8 cellular contexts compared by ENCODE assay signal in genomic region chr1:60970081-60970509, GRCh38.
DNase-seq lines count a peak whose midpoint lies in the region; ATAC-seq and TF ChIP-seq lines count a peak whose summit lies in the region.
"Had no signal": no experiment of that assay in that cellular context is flagged by ENCODE, and none has a peak within 500 bp of the region (broad histone marks: within the 10 kb centered on the region; RNA-seq: fewer than 3 reads in every experiment).

No MANE protein-coding gene starts in this region.

- H3K4me3 ChIP-seq in adrenal gland (no peak overlapping the region), thyroid gland (replicated peaks in 1 of 3) (no peak overlapping the region)

- H3K4me3 Mint-ChIP-seq in activated T-helper 1 cell treated with anti-CD3 and anti-CD28 coated beads, Interleukin-12 subunit alpha, Interleukin-12 subunit beta, Interleukin-2, Interleukin-4 antibody, amounts not matched to agents 30 ng/mL and 10 ng/mL and 1 ng/mL, durations not matched to agents 14 hours and 24 hours and 36 hours, result no peak overlapping the region
- H3K4me3 Mint-ChIP-seq: IgD-negative memory B cell had no signal

- H3K9me3 ChIP-seq in adrenal gland (replicated peaks in 1 of 3) (peaks cover 0 to 6% (median 0%) of the 10 kb centered on the region in 3 donors), thyroid gland (no peaks in the 10 kb centered on the region)

- DNase-seq in NAMALWA (ENCODE audit: low spot score) (peak; percentile 50), adrenal gland (no peak), iPS DF 19.7 (ENCODE audit: low read depth, low spot score) (peak; percentile 12), thyroid gland (peak; percentile 42 to 51), DMS53 treated with DMSO at 0.1 percent for 48 hours (lab: John Stamatoyannopoulos, UW; ENCODE audit: unreplicated experiment) (no peak)
- no peak for DNase-seq in activated T-helper 1 cell treated with anti-CD3 and anti-CD28 coated beads, Interleukin-12 subunit alpha, Interleukin-12 subunit beta, Interleukin-2, Interleukin-4 antibody, amounts not matched to agents 30 ng/mL and 10 ng/mL and 1 ng/mL, durations not matched to agents 14 hours and 24 hours and 36 hours (ENCODE audit: low spot score)

- no peaks in the 10 kb centered on the region for H3K27me3 Mint-ChIP-seq in activated T-helper 1 cell treated with anti-CD3 and anti-CD28 coated beads, Interleukin-12 subunit alpha, Interleukin-12 subunit beta, Interleukin-2, Interleukin-4 antibody, amounts not matched to agents 30 ng/mL and 10 ng/mL and 1 ng/mL, durations not matched to agents 14 hours and 24 hours and 36 hours (ENCODE audit: insufficient read depth)
- H3K27me3 Mint-ChIP-seq: IgD-negative memory B cell had no signal

- intact Hi-C loops in adrenal gland (cut with DNase I) (no loop called here), thyroid gland (cut with DNase I) (no loop called here)
- intact Hi-C loops in activated T-helper 1 cell treated with anti-CD3 and anti-CD28 coated beads, Interleukin-12 subunit alpha, Interleukin-12 subunit beta, Interleukin-2, Interleukin-4 antibody, amounts not matched to agents 30 ng/mL and 10 ng/mL and 1 ng/mL, durations not matched to agents 14 hours and 24 hours and 36 hours (cut with micrococcal nuclease), result no loop called here

- TF ChIP-seq CTCF in adrenal gland (IDR thresholded peaks at IDR 0.05) (peak in 5 of 6 experiments; percentile 33 to 63 (median 49)), thyroid gland (IDR thresholded peaks at IDR 0.05) (peak in 3 of 6 experiments; percentile 13 to 34 (median 32))

- H3K27me3 ChIP-seq in adrenal gland, result no peaks in the 10 kb centered on the region
- H3K27me3 ChIP-seq in thyroid gland, result no peaks in the 10 kb centered on the region

- no peaks in the 10 kb centered on the region for H3K4me1 Mint-ChIP-seq in activated T-helper 1 cell treated with anti-CD3 and anti-CD28 coated beads, Interleukin-12 subunit alpha, Interleukin-12 subunit beta, Interleukin-2, Interleukin-4 antibody, amounts not matched to agents 30 ng/mL and 10 ng/mL and 1 ng/mL, durations not matched to agents 14 hours and 24 hours and 36 hours (ENCODE audit: low read depth)
- H3K4me1 Mint-ChIP-seq: IgD-negative memory B cell had no signal

- H3K27ac Mint-ChIP-seq in activated T-helper 1 cell treated with anti-CD3 and anti-CD28 coated beads, Interleukin-12 subunit alpha, Interleukin-12 subunit beta, Interleukin-2, Interleukin-4 antibody, amounts not matched to agents 30 ng/mL and 10 ng/mL and 1 ng/mL, durations not matched to agents 14 hours and 24 hours and 36 hours, result no peak overlapping the region
- H3K27ac Mint-ChIP-seq: IgD-negative memory B cell had no signal

- peaks cover 16% of the 10 kb centered on the region for H3K9me3 Mint-ChIP-seq in activated T-helper 1 cell treated with anti-CD3 and anti-CD28 coated beads, Interleukin-12 subunit alpha, Interleukin-12 subunit beta, Interleukin-2, Interleukin-4 antibody, amounts not matched to agents 30 ng/mL and 10 ng/mL and 1 ng/mL, durations not matched to agents 14 hours and 24 hours and 36 hours

- 24 to 44% (median 34%) methylated on average over 7 of the region's 7 CpGs for WGBS in adrenal gland, 4 donors
- WGBS in thyroid gland, 2 donors, result 13 to 16% methylated on average over 7 of the region's 7 CpGs

- H3K36me3 ChIP-seq in adrenal gland (replicated peaks in 1 of 2) (no peaks in the 10 kb centered on the region), thyroid gland (no peaks in the 10 kb centered on the region)

- H3K36me3 Mint-ChIP-seq in activated T-helper 1 cell treated with anti-CD3 and anti-CD28 coated beads, Interleukin-12 subunit alpha, Interleukin-12 subunit beta, Interleukin-2, Interleukin-4 antibody, amounts not matched to agents 30 ng/mL and 10 ng/mL and 1 ng/mL, durations not matched to agents 14 hours and 24 hours and 36 hours (ENCODE audit: low read depth), result no peaks in the 10 kb centered on the region

- TF ChIP-seq POLR2A in adrenal gland (IDR thresholded peaks at IDR 0.05), result no peak
- TF ChIP-seq POLR2A in thyroid gland (IDR thresholded peaks at IDR 0.05), result no peak

- H3K27ac ChIP-seq in adrenal gland (no peak overlapping the region), thyroid gland (peak overlapping the region; percentile 40 to 85 (median 72))

- H3K4me1 ChIP-seq in adrenal gland (replicated peaks in 1 of 2), result no peaks in the 10 kb centered on the region
- peaks cover 17 to 48% of the 10 kb centered on the region in 2 donors for H3K4me1 ChIP-seq in thyroid gland

- ATAC-seq in HG02970 (IDR thresholded peaks at IDR 0.05; ENCODE audit: low FRiP score, unreplicated experiment), result no peak

Comparison
In these comparisons a context has a peak if more than half of its experiments do, and no peak if none do; other contexts are left out.
1. DNase-seq: peak in NAMALWA (single experiment), iPS DF 19.7 (single experiment) and thyroid gland (2 of 2); none in adrenal gland (0 of 7), activated T-helper 1 cell treated with anti-CD3 and anti-CD28 coated beads, Interleukin-12 subunit alpha, Interleukin-12 subunit beta, Interleukin-2, Interleukin-4 antibody, amounts not matched to agents 30 ng/mL and 10 ng/mL and 1 ng/mL, durations not matched to agents 14 hours and 24 hours and 36 hours (single experiment) and DMS53 treated with DMSO at 0.1 percent for 48 hours (single experiment).
2. H3K27ac ChIP-seq: peak in thyroid gland (3 of 3); none in adrenal gland (0 of 5).